In genomic region chr1:1231400-1232223, GRCh38 we compare ENCODE assay signal across 8 cellular contexts. TPM values are rescaled to one million over a fixed set of nuclear protein-coding genes. Genes with fewer than 3 reads are reported as not detected.
DNase-seq lines count a peak whose midpoint lies in the region; ATAC-seq and TF ChIP-seq lines count a peak whose summit lies in the region.

SDF4 (minus strand) TSS chr1:1232001; CDS start chr1:1228772, 3,229 bp downstream.

- H3K36me3 ChIP-seq in mammary epithelial cell (ENCODE audit: insufficient read depth, low read length) (no peaks in the 10 kb centered on the region), iPS-20b (ENCODE audit: insufficient read depth, low read depth, low read length) (peaks cover 5% of the 10 kb centered on the region; the same call in 1 of the 2 replicates)

- peak; percentile 94 for ATAC-seq in HG03175 (IDR thresholded peaks at IDR 0.05; ENCODE audit: unreplicated experiment)

- dilution Hi-C loops in mammary epithelial cell (cut with HindIII; ENCODE audit: low sequenced_read_pairs), result no loop called here

- H3K9me3 ChIP-seq in mammary epithelial cell (replicated peaks; ENCODE audit: insufficient read depth, low read length) (peaks cover 9% of the 10 kb centered on the region), iPS-20b (ENCODE audit: insufficient read depth, low read depth, low read length) (no peaks in the 10 kb centered on the region)

- H3K4me1 ChIP-seq in mammary epithelial cell (ENCODE audit: insufficient read depth, low read length) (peaks cover 15% of the 10 kb centered on the region), iPS-20b (ENCODE audit: insufficient read depth, low read length) (peaks cover 3% of the 10 kb centered on the region; the same call in 1 of the 2 replicates)

- 1% methylated on average over 57 of the region's 103 CpGs for WGBS in mammary epithelial cell (ENCODE audit: low coverage, missing lambda C conversion rate)

- peak within 1 kb of the TSS; percentile 84 for H3K9ac ChIP-seq in mammary epithelial cell (ENCODE audit: insufficient read depth, low read length)
- peak within 1 kb of the TSS; percentile 76 for H3K9ac ChIP-seq in iPS-20b (ENCODE audit: low read depth, low read length)

- CTCF ChIA-PET in mammary epithelial cell (lab: Charles Lee; ENCODE audit: low non-redundant PET), result interaction anchor here (0.6 to 0.7 kb wide), 2 partner anchors 109 to 243 kb away, joined by 3 to 4 read pairs; no protein-coding TSS in a partner anchor

- H3K27me3 ChIP-seq in mammary epithelial cell (ENCODE audit: insufficient read depth, low read length), result no peaks in the 10 kb centered on the region
- H3K27me3 ChIP-seq in iPS-20b (ENCODE audit: insufficient read depth, low read length), result no peaks in the 10 kb centered on the region

- DNase-seq in AG08395 (ENCODE audit: low spot score), result peak; percentile 100
- peak; percentile 92 for DNase-seq in NCI-H2227 treated with DMSO at 0.1 percent for 48 hours (lab: John Stamatoyannopoulos, UW)
- peak; percentile 95 for DNase-seq in mammary epithelial cell

- peak within 1 kb of the TSS; percentile 85 for H2AFZ ChIP-seq in mammary epithelial cell (ENCODE audit: low read depth, low read length)

- H4K20me1 ChIP-seq in mammary epithelial cell (ENCODE audit: insufficient read depth, low read length), result no peaks in the 10 kb centered on the region

- TF ChIP-seq CTCF in WI38 (IDR thresholded peaks at IDR 0.05; ENCODE audit: low read depth, low read length) (no peak), mammary epithelial cell (conservative IDR thresholded peaks at IDR 0.05 in 1 of 2, IDR thresholded peaks at IDR 0.05 in 1 of 2; ENCODE audit: extremely low read depth in 1 of 2, insufficient read depth in 1 of 2, low read depth in 1 of 2, low read length in 2 of 2) (no peak)

- peaks cover 74% of the 10 kb centered on the region for H3K79me2 ChIP-seq in mammary epithelial cell (ENCODE audit: insufficient read depth, low read length)

- BruUV-seq in mammary epithelial cell (replicated peaks; lab: Mats Ljungman, UMichigan), result TSS peak; percentile 68

- in situ Hi-C loops in GM18951 (cut with MboI; ENCODE audit: low sequenced_read_pairs, unreplicated experiment) (no loop called here), mammary epithelial cell (cut with MboI; ENCODE audit: low sequenced_read_pairs in 2 of 2) (no loop called here)

- peak within 1 kb of the TSS; percentile 85 for H3K4me2 ChIP-seq in mammary epithelial cell (ENCODE audit: insufficient read depth, low read depth, low read length)

- H3K27ac ChIP-seq in mammary epithelial cell (ENCODE audit: insufficient read depth, low read depth, low read length) (peak within 1 kb of the TSS; percentile 79), iPS-20b (ENCODE audit: low read length) (peak within 1 kb of the TSS; percentile 11), skin epidermis (peak within 1 kb of the TSS; percentile 88 to 99 (median 97))

- H3K4me3 ChIP-seq in WI38 (ENCODE audit: low read depth, low read length) (peak within 1 kb of the TSS; percentile 88), mammary epithelial cell (replicated peaks in 1 of 3; ENCODE audit: insufficient read depth in 1 of 3, low read depth in 2 of 3, low read length in 3 of 3) (peak within 1 kb of the TSS; percentile 70 to 96 (median 72)), iPS-20b (ENCODE audit: low read length) (peak within 1 kb of the TSS; percentile 77), skin epidermis (peak within 1 kb of the TSS; percentile 62 to 97 (median 83))

- intact Hi-C loops in mammary epithelial cell (cut with micrococcal nuclease), result loop anchor here (2.0 to 5.0 kb wide), 2 partner anchors 41 to 47 kb away; partner anchors contain the start of gene UBE2J2

- TF ChIP-seq POLR2A in GM18951 (IDR thresholded peaks at IDR 0.05; ENCODE audit: extremely low read depth, insufficient read depth, insufficient read length), result peak; percentile 94

RNA-seq across cellular contexts. Expression of gene SDF4, which starts in this region (rescaled TPM):
- total RNA-seq in mammary epithelial cell, result 100 to 1,000 TPM in 1 of 2 donors, 10 to 100 TPM in 1; 99.5 to 124 TPM
- 105 TPM for polyA plus RNA-seq in mammary epithelial cell
- polyA minus RNA-seq in mammary epithelial cell, result 83.4 TPM

Comparison
In these comparisons a context has a peak if more than half of its experiments do, and no peak if none do; other contexts are left out.
1. Peak in every context shown above with its lines: DNase-seq, ATAC-seq, H3K4me3 ChIP-seq and H3K27ac ChIP-seq.
2. H3K27ac ChIP-seq: peak in every context shown above with its lines; median percentile 97 in skin epidermis; 79 in mammary epithelial cell; 11 in iPS-20b.